ENCODE assay signal across 7 cellular contexts in genomic region chr14:97564334-97564733, GRCh38.
"Had no signal": no experiment of that assay in that cellular context is flagged by ENCODE, and none has a peak within 500 bp of the region (broad histone marks: within the 10 kb centered on the region; RNA-seq: fewer than 3 reads in every experiment).

No MANE protein-coding gene starts in this region.

- FAIRE-seq: G401.6, GM12891, GM12892, GM18507, GM19239 had no signal

- DNase-seq: GDM1, GF-D8 had no signal
